Comparison of ENCODE assay signal across 15 cellular contexts in the genomic region with DNA sequence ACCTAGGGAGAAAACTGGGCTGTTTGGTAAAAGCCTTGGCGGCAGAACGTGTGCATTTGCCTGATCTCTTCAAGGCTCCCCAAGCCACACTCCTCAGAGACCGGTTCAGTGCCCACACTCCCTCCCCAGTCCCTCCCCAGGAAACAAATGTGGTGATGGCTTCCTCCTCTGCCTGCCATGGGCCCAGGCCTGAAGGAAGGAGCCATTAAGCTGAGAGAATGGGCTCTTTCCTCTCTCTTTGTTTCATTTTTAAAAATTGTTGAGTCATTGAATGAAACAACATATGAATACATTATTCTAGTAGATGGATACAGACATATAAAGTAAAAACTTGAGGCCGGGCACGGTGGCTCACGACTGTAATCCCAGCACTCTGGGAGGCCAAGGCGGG. TPM values are rescaled to one million over a fixed set of nuclear protein-coding genes. Genes with fewer than 3 reads are reported as not detected.
DNase-seq lines count a peak whose midpoint lies in the region; ATAC-seq, FAIRE-seq and TF ChIP-seq lines count a peak whose summit lies in the region.
"Had no signal": no experiment of that assay in that cellular context is flagged by ENCODE, and none has a peak within 500 bp of the region (broad histone marks: within the 10 kb centered on the region; RNA-seq: fewer than 3 reads in every experiment).

No MANE protein-coding gene starts in this region.

- no peak overlapping the region for H2BK5ac ChIP-seq in trophoblast cell (ENCODE audit: low read depth, low read length, poor library complexity)

- H3K14ac ChIP-seq in trophoblast cell (ENCODE audit: low read length): no peak overlapping the region

- TF ChIP-seq CTCF in Panc1 (IDR thresholded peaks at IDR 0.05) (no peak), GM12878 (IDR thresholded peaks at IDR 0.05 in 2 of 3, conservative IDR thresholded peaks at IDR 0.05 in 1 of 3; ENCODE audit: control insufficient read depth in 2 of 3, extremely low read depth in 1 of 3, insufficient read depth in 1 of 3, low read depth in 3 of 3, low read length in 3 of 3) (no peak)

- no peak overlapping the region for H3K23ac ChIP-seq in trophoblast cell (ENCODE audit: low read length)

- CTCF ChIA-PET in activated CD8-positive, alpha-beta memory T cell treated with anti-CD3 and anti-CD28 coated beads, Interleukin-2, amount 10 ng/mL, durations not matched to agents 7 days and 5 days (lab: Charles Lee): interaction anchor here (0.8 to 2.5 kb wide), 9 partner anchors 14 to 107 kb away, joined by 3 to 13 read pairs (median 4); no protein-coding TSS in a partner anchor
- CTCF ChIA-PET in Panc1 (lab: Charles Lee): interaction anchor here (0.6 kb wide), 1 partner anchor 148 kb away, joined by 3 read pairs; no protein-coding TSS in a partner anchor
- CTCF ChIA-PET in GM12878 (lab: Yijun Ruan, JAX): interaction anchor here (0.6 kb wide), 1 partner anchor 14 kb away, joined by 3 read pairs; no protein-coding TSS in a partner anchor

- H3K9me3 ChIP-seq in Panc1 (ENCODE audit: control insufficient read depth, insufficient read depth, low read depth, low read length): no peaks in the 10 kb centered on the region
- no peaks in the 10 kb centered on the region for H3K9me3 ChIP-seq in GM12878 (replicated peaks; ENCODE audit: control insufficient read depth, insufficient read depth, low read length)
- no peaks in the 10 kb centered on the region for H3K9me3 ChIP-seq in trophoblast cell (ENCODE audit: insufficient read depth, low read depth, low read length)

- BruUV-seq in Panc1 (replicated peaks; lab: Mats Ljungman, UMichigan): no TSS peak
- BruUV-seq in GM12878 (replicated peaks; lab: Mats Ljungman, UMichigan): no TSS peak

- TF ChIP-seq EP300 in GM12878 (IDR thresholded peaks at IDR 0.05; ENCODE audit: borderline replicate concordance in 1 of 2, control insufficient read depth in 1 of 2, low read depth in 2 of 2, low read length in 2 of 2): no peak

- SMC1A ChIA-PET in GM12878 (lab: Charles Lee; ENCODE audit: uncharacterized antibody, unreplicated experiment): no interaction called here

- peaks cover 5% of the 10 kb centered on the region for H3K27me3 Mint-ChIP-seq in activated CD8-positive, alpha-beta memory T cell treated with anti-CD3 and anti-CD28 coated beads, Interleukin-2, amount 10 ng/mL, durations not matched to agents 7 days and 5 days
- H3K27me3 Mint-ChIP-seq: activated B cell treated with CpG ODN at 0.5 μM for 24 hours had no signal

- 44% methylated on average over 7 of the region's 7 CpGs for WGBS in GM12878 (ENCODE audit: insufficient coverage, insufficient replicate concordance, low lambda C conversion rate, missing lambda C conversion rate)
- WGBS in trophoblast cell (ENCODE audit: extremely low coverage, insufficient coverage, insufficient read length): no CpG with 5 or more reads among the region's 7 CpGs

- TF ChIP-seq RAD21 in GM12878 (IDR thresholded peaks at IDR 0.05; ENCODE audit: insufficient read depth, low read depth, low read length): no peak

- peak overlapping the region; percentile 29 for H2AK5ac ChIP-seq in trophoblast cell (ENCODE audit: low read length)

- RAD21 ChIA-PET in GM12878 (lab: Charles Lee; ENCODE audit: unreplicated experiment): no interaction called here

- no peaks in the 10 kb centered on the region for H3K27me3 ChIP-seq in Panc1 (ENCODE audit: control insufficient read depth, insufficient read depth, low read length)
- no peaks in the 10 kb centered on the region for H3K27me3 ChIP-seq in GM12878 (replicated peaks in 1 of 2; ENCODE audit: control insufficient read depth in 2 of 2, insufficient read depth in 2 of 2, low read length in 1 of 2)
- no peaks in the 10 kb centered on the region for H3K27me3 ChIP-seq in trophoblast cell (ENCODE audit: insufficient read depth, low read length)

- H3K4me3 ChIP-seq in Panc1 (ENCODE audit: low read depth in 2 of 2, low read length in 2 of 2) (no peak overlapping the region), GM12878 (no peak overlapping the region), trophoblast cell (ENCODE audit: low read depth, low read length) (no peak overlapping the region)
- H3K4me3 ChIP-seq: lung had no signal

- peak overlapping the region; percentile 88 for H3K27ac Mint-ChIP-seq in activated CD8-positive, alpha-beta memory T cell treated with anti-CD3 and anti-CD28 coated beads, Interleukin-2, amount 10 ng/mL, durations not matched to agents 7 days and 5 days
- H3K27ac Mint-ChIP-seq: activated B cell treated with CpG ODN at 0.5 μM for 24 hours had no signal

- H2BK12ac ChIP-seq in trophoblast cell (ENCODE audit: low read length): peak overlapping the region; percentile 71

- no peak for FAIRE-seq in GM12878 (lab: Jason Lieb, UNC)
- FAIRE-seq: colon had no signal

- intact Hi-C loops in Panc1 (cut with micrococcal nuclease; ENCODE audit: unreplicated experiment) (no loop called here), GM12878 (cut with micrococcal nuclease; ENCODE audit: unreplicated experiment) (no loop called here)

- H3K9ac ChIP-seq in GM12878 (ENCODE audit: control insufficient read depth, insufficient read depth, low read length) (no peak overlapping the region), trophoblast cell (ENCODE audit: low read length) (no peak overlapping the region)

- no peak overlapping the region for H4K91ac ChIP-seq in trophoblast cell (ENCODE audit: low read depth, low read length)

- ATAC-seq in activated CD8-positive, alpha-beta memory T cell treated with anti-CD3 and anti-CD28 coated beads, Interleukin-2, amount 10 ng/mL, durations not matched to agents 7 days and 5 days: peak; percentile 97
- ATAC-seq in Panc1 (no peak), GM12878 (peak; percentile 34; the same call in 2 of the 3 replicates)
- ATAC-seq: Right ventricle myocardium inferior had no signal

- no peak for TF ChIP-seq POLR2A in GM12878 (IDR thresholded peaks at IDR 0.05; ENCODE audit: low read depth, low read length)

- in situ Hi-C loops in Panc1 (cut with HindIII; ENCODE audit: low pct_unique_long_range_greater_than_20kb, low sequenced_read_pairs) (no loop called here), GM12878 (cut with MboI) (no loop called here)

- peak overlapping the region; percentile 40 for H2AFZ ChIP-seq in GM12878 (ENCODE audit: control insufficient read depth, low read depth, low read length)
- H2AFZ ChIP-seq in trophoblast cell (ENCODE audit: insufficient read depth, low read length, poor library complexity): no peak overlapping the region

- H3K79me2 ChIP-seq in GM12878 (ENCODE audit: control insufficient read depth, insufficient read depth, low read length): no peaks in the 10 kb centered on the region
- H3K79me2 ChIP-seq in trophoblast cell (ENCODE audit: control insufficient read depth, insufficient read depth, low read length, poor library complexity): no peaks in the 10 kb centered on the region

- H3K36me3 ChIP-seq in Panc1 (ENCODE audit: control insufficient read depth, insufficient read depth, low read length) (no peaks in the 10 kb centered on the region), GM12878 (ENCODE audit: control insufficient read depth in 2 of 2, insufficient read depth in 2 of 2, low read length in 1 of 2) (no peaks in the 10 kb centered on the region), trophoblast cell (ENCODE audit: control insufficient read depth in 1 of 2, insufficient read depth in 2 of 2, low read length in 2 of 2) (no peaks in the 10 kb centered on the region)

- H3K4me1 Mint-ChIP-seq in activated CD8-positive, alpha-beta memory T cell treated with anti-CD3 and anti-CD28 coated beads, Interleukin-2, amount 10 ng/mL, durations not matched to agents 7 days and 5 days: peaks cover 20% of the 10 kb centered on the region

- no peak overlapping the region for H4K8ac ChIP-seq in trophoblast cell (ENCODE audit: low read depth, low read length)

- no peak overlapping the region for H4K12ac ChIP-seq in trophoblast cell (ENCODE audit: low read depth, low read length)

- POLR2A ChIA-PET in Panc1 (lab: Charles Lee) (no interaction called here), GM12878 (lab: Charles Lee) (no interaction called here)

- no peaks in the 10 kb centered on the region for H4K20me1 ChIP-seq in GM12878 (ENCODE audit: control insufficient read depth, insufficient read depth)

- peaks cover 10% of the 10 kb centered on the region for H3K36me3 Mint-ChIP-seq in activated CD8-positive, alpha-beta memory T cell treated with anti-CD3 and anti-CD28 coated beads, Interleukin-2, amount 10 ng/mL, durations not matched to agents 7 days and 5 days

- no peak overlapping the region for H3K4ac ChIP-seq in trophoblast cell (ENCODE audit: low read depth, low read length)

- DNase-seq in activated CD8-positive, alpha-beta memory T cell treated with anti-CD3 and anti-CD28 coated beads, Interleukin-2, amount 10 ng/mL, durations not matched to agents 7 days and 5 days: peak; percentile 81
- no peak for DNase-seq in activated CD8-positive, alpha-beta memory T cell treated with anti-CD3 and anti-CD28 coated beads, Interleukin-2, amount 50 U/mL, for 48 hours
- DNase-seq in Panc1 (ENCODE audit: low read depth, low spot score): no peak
- no peak for DNase-seq in GM12878 (ENCODE audit: low read depth, low spot score)
- DNase-seq in trophoblast cell: no peak
- DNase-seq in NCI-H1105 (lab: John Stamatoyannopoulos, UW): no peak
- DNase-seq in EL: no peak
- DNase-seq in effector CD8-positive, alpha-beta T cell (lab: John Stamatoyannopoulos, UW): no peak
- DNase-seq: activated B cell treated with CpG ODN at 0.5 μM for 24 hours; NCI-H187; NCI-H526 treated with DMSO at 0.1 percent for 48 hours; stimulated activated CD4-positive, alpha-beta T cell treated with anti-CD3 and anti-CD28 coated beads, Interleukin-1b, Interleukin-23, amount 100 ng/mL, for 48 hours had no signal

- H3K4me3 Mint-ChIP-seq in activated CD8-positive, alpha-beta memory T cell treated with anti-CD3 and anti-CD28 coated beads, Interleukin-2, amount 10 ng/mL, durations not matched to agents 7 days and 5 days: peak overlapping the region; percentile 15
- H3K4me3 Mint-ChIP-seq: activated B cell treated with CpG ODN at 0.5 μM for 24 hours had no signal

- no peak overlapping the region for H2BK120ac ChIP-seq in trophoblast cell (ENCODE audit: insufficient read depth, low read length, poor library complexity)

- no peaks in the 10 kb centered on the region for H3K9me3 Mint-ChIP-seq in activated CD8-positive, alpha-beta memory T cell treated with anti-CD3 and anti-CD28 coated beads, Interleukin-2, amount 10 ng/mL, durations not matched to agents 7 days and 5 days (ENCODE audit: low read depth)
- H3K9me3 Mint-ChIP-seq: activated B cell treated with CpG ODN at 0.5 μM for 24 hours had no signal

- H3K4me2 ChIP-seq in GM12878 (ENCODE audit: control insufficient read depth, insufficient read depth) (peak overlapping the region; percentile 10; the same call in 1 of the 2 replicates), trophoblast cell (ENCODE audit: low read length) (no peak overlapping the region)

- H3K79me1 ChIP-seq in trophoblast cell (ENCODE audit: low read length): peaks cover 2% of the 10 kb centered on the region

- H3K4me1 ChIP-seq in Panc1 (ENCODE audit: control insufficient read depth, insufficient read depth, low read length) (peaks cover 1% of the 10 kb centered on the region; the same call in 1 of the 2 replicates), GM12878 (ENCODE audit: control insufficient read depth, insufficient read depth, low read length) (peaks cover 5% of the 10 kb centered on the region; the same call in 1 of the 2 replicates), trophoblast cell (ENCODE audit: control insufficient read depth in 1 of 2, insufficient read depth in 2 of 2, low read length in 2 of 2) (no peaks in the 10 kb centered on the region)

- no peak overlapping the region for H3K18ac ChIP-seq in trophoblast cell (ENCODE audit: low read length)

- H3K27ac ChIP-seq in Panc1 (ENCODE audit: low read length) (peak overlapping the region; percentile 65; the same call in 1 of the 2 replicates), GM12878 (ENCODE audit: control insufficient read depth, insufficient read depth) (no peak overlapping the region), trophoblast cell (ENCODE audit: low read depth, low read length) (no peak overlapping the region)

RNA-seq across cellular contexts. Expression of gene YWHAQ, which starts 50.6 kb away (rescaled TPM):
- total RNA-seq in activated CD8-positive, alpha-beta memory T cell treated with anti-CD3 and anti-CD28 coated beads, Interleukin-2, amount 10 ng/mL, durations not matched to agents 7 days and 5 days: 100 to 1,000 TPM; 300 to 316 TPM
- total RNA-seq in Panc1 (2021; ENCODE audit: unreplicated experiment) (683 TPM), GM12878 (2014; rRNA removed) (120 and 131 TPM in 2 replicates), GM12878 (2014; rRNA removed; fragmentation: Illumina TruSeq; extraction: Trizol) (191 and 196 TPM in 2 replicates), GM12878 (2021) (283 and 290 TPM in 2 replicates)
- polyA plus RNA-seq in Panc1 (2012; ENCODE audit: insufficient read length): 719 TPM
- total RNA-seq in GM12878 (2013; cell fraction: nucleolus; rRNA removed): 50.8 and 56.1 TPM in 2 replicates
- 105 TPM for polyA plus RNA-seq in GM12878 (2011; ENCODE audit: low read depth)
- polyA plus RNA-seq in GM12878 (2011; rRNA removed) (309 and 430 TPM in 2 replicates), GM12878 (2014; fragmentation: Illumina TruSeq; extraction: Trizol) (241 and 289 TPM in 2 replicates), GM12878 (2014; fragmentation: Nextera tagmentation; extraction: Ambion mirVana) (100 to 1,000 TPM in 1 of 2 experiments, 10 to 100 TPM in 1; 63.0 to 136 TPM), GM12878 (2014; rRNA removed) (178 and 197 TPM in 2 replicates), GM12878 (2016; fragmentation: Nextera tagmentation; extraction: Ambion mirVana) (100 to 1,000 TPM; 513 to 515 TPM)
- polyA plus RNA-seq in GM12878 (2011; cell fraction: cytosol; rRNA removed): 158 and 161 TPM in 2 replicates
- 85.4 and 90.9 TPM in 2 replicates for polyA plus RNA-seq in GM12878 (2011; cell fraction: nucleus; rRNA removed)
- 160 and 183 TPM in 2 replicates for polyA plus RNA-seq in GM12878 (2012)
- polyA minus RNA-seq in GM12878 (2011; rRNA and poly(A)+ RNA removed): 150 and 269 TPM in 2 replicates
- 127 and 130 TPM in 2 replicates for polyA minus RNA-seq in GM12878 (2011; cell fraction: cytosol; rRNA and poly(A)+ RNA removed)
- 24.7 and 43.6 TPM in 2 replicates for polyA minus RNA-seq in GM12878 (2011; cell fraction: nucleus; rRNA and poly(A)+ RNA removed)
- 327 and 332 TPM in 2 replicates for polyA plus RNA-seq in trophoblast cell (2013)
